Comparison of ENCODE assay signal across 9 cellular contexts in genomic region chr6:164109770-164110140, GRCh38.
DNase-seq lines count a peak whose midpoint lies in the region; ATAC-seq and TF ChIP-seq lines count a peak whose summit lies in the region.
"Had no signal": no experiment of that assay in that cellular context is flagged by ENCODE, and none has a peak within 500 bp of the region (broad histone marks: within the 10 kb centered on the region; RNA-seq: fewer than 3 reads in every experiment).

No MANE protein-coding gene starts in this region.

- no peaks in the 10 kb centered on the region for H3K9me3 ChIP-seq in breast epithelium
- no peaks in the 10 kb centered on the region for H3K9me3 ChIP-seq in right lobe of liver

- H3K4me1 ChIP-seq in breast epithelium (no peaks in the 10 kb centered on the region), right lobe of liver (peaks cover 0 to 20% (median 4%) of the 10 kb centered on the region in 4 donors)

- no peaks in the 10 kb centered on the region for H3K27me3 ChIP-seq in breast epithelium
- no peaks in the 10 kb centered on the region for H3K27me3 ChIP-seq in right lobe of liver

- H3K4me3 ChIP-seq in breast epithelium, result peak overlapping the region in 2 of 3 donors; percentile 13 to 42
- peak overlapping the region in 2 of 3 donors; percentile 10 to 34 for H3K4me3 ChIP-seq in right lobe of liver

- peak; percentile 79 to 86 (median 80) for ATAC-seq in right lobe of liver
- ATAC-seq in GM21515 (IDR thresholded peaks at IDR 0.05; ENCODE audit: unreplicated experiment), result no peak

- WGBS in right lobe of liver (ENCODE audit: insufficient coverage, low coverage, low lambda C conversion rate, missing lambda C conversion rate), result 8% methylated on average over 6 of the region's 6 CpGs

- TF ChIP-seq POLR2A in breast epithelium (IDR thresholded peaks at IDR 0.05) (no peak), right lobe of liver (IDR thresholded peaks at IDR 0.05) (no peak)

- peak; percentile 46; the same call in 1 of the 2 replicates for TF ChIP-seq CTCF in LNCAP (IDR thresholded peaks at IDR 0.05)
- peak; percentile 25 to 41 (median 36) for TF ChIP-seq CTCF in breast epithelium (IDR thresholded peaks at IDR 0.05)
- TF ChIP-seq CTCF in right lobe of liver (IDR thresholded peaks at IDR 0.05), result peak; percentile 56 to 80 (median 70)

- H3K27ac ChIP-seq in breast epithelium (peak overlapping the region; percentile 74 to 83), right lobe of liver (peak overlapping the region; percentile 48 to 87 (median 75))

- DNase-seq in AG08395 (ENCODE audit: low spot score), result peak; percentile 23
- peak in 1 of 2 donors; percentile 36 for DNase-seq in breast epithelium (ENCODE audit: low spot score in 2 of 2)
- DNase-seq in right lobe of liver, result peak; percentile 69 to 85 (median 81)
- no peak for DNase-seq in NCI-H446 treated with DMSO at 0.1 percent for 48 hours (lab: John Stamatoyannopoulos, UW)
- DNase-seq in islet precursor cell, result no peak
- no peak for DNase-seq in NCI-H82 (lab: John Stamatoyannopoulos, UW)
- DNase-seq: CD8-positive, alpha-beta memory T cell had no signal

- H3K36me3 ChIP-seq in breast epithelium (no peaks in the 10 kb centered on the region), right lobe of liver (no peaks in the 10 kb centered on the region)

- intact Hi-C loops in breast epithelium (cut with DNase I; ENCODE audit: low total_unique reads) (no loop called here), right lobe of liver (cut with DNase I) (no loop called here)

Comparison
In these comparisons a context has a peak if more than half of its experiments do, and no peak if none do; other contexts are left out.
1. DNase-seq: peak in AG08395 (single experiment) and right lobe of liver (3 of 3); none in NCI-H446 treated with DMSO at 0.1 percent for 48 hours (single experiment), islet precursor cell (single experiment) and NCI-H82 (single experiment).
2. Peak in every context shown above with its lines, with median percentiles within 50 percentile points of each other: CTCF ChIP-seq.